9 cellular contexts compared by ENCODE assay signal in genomic region chr11:126607374-126607773, GRCh38.
A peak's percentile ranks its signal among the peaks of the same experiment; 100 is the strongest.
DNase-seq lines count a peak whose midpoint lies in the region; ATAC-seq and TF ChIP-seq lines count a peak whose summit lies in the region.
"Had no signal": no experiment of that assay in that cellular context is flagged by ENCODE, and none has a peak within 500 bp of the region (broad histone marks: within the 10 kb centered on the region; RNA-seq: fewer than 3 reads in every experiment).

No MANE protein-coding gene starts in this region.

- H3K36me3 ChIP-seq in brain microvascular endothelial cell (replicated peaks) (no peaks in the 10 kb centered on the region), kidney epithelial cell (ENCODE audit: control insufficient read depth, insufficient read depth, low read length) (no peaks in the 10 kb centered on the region)

- H3K4me1 Mint-ChIP-seq in HFFc6 (ENCODE audit: low read depth) (peaks cover 11% of the 10 kb centered on the region), type B pancreatic cell (ENCODE audit: unreplicated experiment) (peaks cover 47% of the 10 kb centered on the region)

- in situ Hi-C loops in brain microvascular endothelial cell (cut with HindIII; ENCODE audit: low pct_ligation_motif_present, low sequenced_read_pairs), result no loop called here

- H3K4me3 Mint-ChIP-seq in HFFc6, result no peak overlapping the region
- peak overlapping the region; percentile 10 for H3K4me3 Mint-ChIP-seq in type B pancreatic cell
- H3K4me3 Mint-ChIP-seq: activated naive CD8-positive, alpha-beta T cell had no signal

- H3K27me3 ChIP-seq in brain microvascular endothelial cell (replicated peaks), result no peaks in the 10 kb centered on the region
- H3K27me3 ChIP-seq in kidney epithelial cell (ENCODE audit: control insufficient read depth, insufficient read depth, low read length), result no peaks in the 10 kb centered on the region

- H3K4me3 ChIP-seq in brain microvascular endothelial cell (ENCODE audit: low read depth, low read length) (no peak overlapping the region), kidney epithelial cell (ENCODE audit: low read depth, low read length) (no peak overlapping the region)

- no peak overlapping the region for H3K27ac ChIP-seq in brain microvascular endothelial cell

- peaks cover 4% of the 10 kb centered on the region; the same call in 1 of the 2 replicates for H3K27me3 Mint-ChIP-seq in HFFc6 (ENCODE audit: insufficient read depth)
- peaks cover 68% of the 10 kb centered on the region for H3K27me3 Mint-ChIP-seq in type B pancreatic cell

- H3K36me3 Mint-ChIP-seq in HFFc6 (ENCODE audit: low read depth) (no peaks in the 10 kb centered on the region), type B pancreatic cell (no peaks in the 10 kb centered on the region)
- H3K36me3 Mint-ChIP-seq: activated naive CD8-positive, alpha-beta T cell had no signal

- ATAC-seq in HG02642 (IDR thresholded peaks at IDR 0.05; ENCODE audit: poor library complexity, unreplicated experiment), result no peak

- H3K27ac Mint-ChIP-seq in HFFc6 (peak overlapping the region; percentile 63; the same call in 1 of the 2 replicates), type B pancreatic cell (peak overlapping the region; percentile 44)
- H3K27ac Mint-ChIP-seq: activated naive CD8-positive, alpha-beta T cell had no signal

- TF ChIP-seq CTCF in HFFc6 (IDR thresholded peaks at IDR 0.05), result peak; percentile 93
- peak; percentile 93 for TF ChIP-seq CTCF in brain microvascular endothelial cell (IDR thresholded peaks at IDR 0.05; ENCODE audit: low read depth, low read length, missing control alignments)
- TF ChIP-seq CTCF in kidney epithelial cell (IDR thresholded peaks at IDR 0.05; ENCODE audit: insufficient read depth, low read length, poor library complexity, severe bottlenecking), result peak; percentile 95
- peak; percentile 90 for TF ChIP-seq CTCF in type B pancreatic cell (conservative IDR thresholded peaks at IDR 0.05)

- H3K9me3 Mint-ChIP-seq in HFFc6 (no peaks in the 10 kb centered on the region), type B pancreatic cell (no peaks in the 10 kb centered on the region)

- DNase-seq in DMS 273 (lab: John Stamatoyannopoulos, UW; ENCODE audit: unreplicated experiment) (peak; percentile 74), DMS 273 treated with DMSO at 0.1 percent for 48 hours (lab: John Stamatoyannopoulos, UW) (no peak), HFFc6 (peak; percentile 60), NCI-H510A (lab: John Stamatoyannopoulos, UW) (peak; percentile 57), brain microvascular endothelial cell (peak; percentile 59), kidney epithelial cell (ENCODE audit: low read depth) (no peak), type B pancreatic cell (ENCODE audit: extremely low spot score, unreplicated experiment) (no peak)

Comparison
In these comparisons a context has a peak if more than half of its experiments do, and no peak if none do; other contexts are left out.
1. DNase-seq: peak in DMS 273 (single experiment), HFFc6 (single experiment), NCI-H510A (single experiment) and brain microvascular endothelial cell (single experiment); none in DMS 273 treated with DMSO at 0.1 percent for 48 hours (single experiment), kidney epithelial cell (single experiment) and type B pancreatic cell (single experiment).
2. Peak in every context shown above with its lines, with median percentiles within 50 percentile points of each other: CTCF ChIP-seq.